In genomic region chr18:46397174-46397573, GRCh38 we compare ENCODE assay signal across 1 cellular context.
TF ChIP-seq lines count a peak whose summit lies in the region.

No MANE protein-coding gene starts in this region.

TF ChIP-seq in GM12878, 131 proteins besides CTCF, POLR2A, EP300 and RAD21 (continued from another document):
- TF ChIP-seq, protein P1, sequence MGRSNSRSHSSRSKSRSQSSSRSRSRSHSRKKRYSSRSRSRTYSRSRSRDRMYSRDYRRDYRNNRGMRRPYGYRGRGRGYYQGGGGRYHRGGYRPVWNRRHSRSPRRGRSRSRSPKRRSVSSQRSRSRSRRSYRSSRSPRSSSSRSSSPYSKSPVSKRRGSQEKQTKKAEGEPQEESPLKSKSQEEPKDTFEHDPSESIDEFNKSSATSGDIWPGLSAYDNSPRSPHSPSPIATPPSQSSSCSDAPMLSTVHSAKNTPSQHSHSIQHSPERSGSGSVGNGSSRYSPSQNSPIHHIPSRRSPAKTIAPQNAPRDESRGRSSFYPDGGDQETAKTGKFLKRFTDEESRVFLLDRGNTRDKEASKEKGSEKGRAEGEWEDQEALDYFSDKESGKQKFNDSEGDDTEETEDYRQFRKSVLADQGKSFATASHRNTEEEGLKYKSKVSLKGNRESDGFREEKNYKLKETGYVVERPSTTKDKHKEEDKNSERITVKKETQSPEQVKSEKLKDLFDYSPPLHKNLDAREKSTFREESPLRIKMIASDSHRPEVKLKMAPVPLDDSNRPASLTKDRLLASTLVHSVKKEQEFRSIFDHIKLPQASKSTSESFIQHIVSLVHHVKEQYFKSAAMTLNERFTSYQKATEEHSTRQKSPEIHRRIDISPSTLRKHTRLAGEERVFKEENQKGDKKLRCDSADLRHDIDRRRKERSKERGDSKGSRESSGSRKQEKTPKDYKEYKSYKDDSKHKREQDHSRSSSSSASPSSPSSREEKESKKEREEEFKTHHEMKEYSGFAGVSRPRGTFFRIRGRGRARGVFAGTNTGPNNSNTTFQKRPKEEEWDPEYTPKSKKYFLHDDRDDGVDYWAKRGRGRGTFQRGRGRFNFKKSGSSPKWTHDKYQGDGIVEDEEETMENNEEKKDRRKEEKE (IDR thresholded peaks at IDR 0.05): no peak
- no peak for TF ChIP-seq SRF (IDR thresholded peaks at IDR 0.05; ENCODE audit: low read depth in 2 of 2, low read length in 2 of 2)
- TF ChIP-seq NR2C2 (IDR thresholded peaks at IDR 0.05; ENCODE audit: borderline replicate concordance, control insufficient read depth, insufficient read length, low read depth): no peak
- no peak for TF ChIP-seq SMAD1 (IDR thresholded peaks at IDR 0.05; ENCODE audit: low read depth, partially characterized antibody)
- no peak for TF ChIP-seq ZNF24 (IDR thresholded peaks at IDR 0.05)
- TF ChIP-seq RUNX3 (IDR thresholded peaks at IDR 0.05; ENCODE audit: low read length): peak; percentile 22; the same call in 1 of the 2 replicates
- TF ChIP-seq CBX5 (IDR thresholded peaks at IDR 0.05; ENCODE audit: low read depth): no peak
- TF ChIP-seq FOXM1 (IDR thresholded peaks at IDR 0.05; ENCODE audit: low read depth, low read length): no peak
